In genomic region chr1:193325771-193326170, GRCh38 we compare ENCODE assay signal across 26 cellular contexts.
DNase-seq lines count a peak whose midpoint lies in the region; ATAC-seq and TF ChIP-seq lines count a peak whose summit lies in the region.
"Had no signal": no experiment of that assay in that cellular context is flagged by ENCODE, and none has a peak within 500 bp of the region (broad histone marks: within the 10 kb centered on the region; RNA-seq: fewer than 3 reads in every experiment).

No MANE protein-coding gene starts in this region.

- peaks cover 50% of the 10 kb centered on the region for H3K4me1 Mint-ChIP-seq in HFFc6 (ENCODE audit: low read depth)
- no peaks in the 10 kb centered on the region for H3K4me1 Mint-ChIP-seq in activated T-helper 1 cell treated with anti-CD3 and anti-CD28 coated beads, Interleukin-12 subunit alpha, Interleukin-12 subunit beta, Interleukin-2, Interleukin-4 antibody, amounts not matched to agents 30 ng/mL and 10 ng/mL and 1 ng/mL, durations not matched to agents 14 hours and 24 hours and 36 hours (ENCODE audit: low read depth)
- H3K4me1 Mint-ChIP-seq in CD8-positive, alpha-beta memory T cell: no peaks in the 10 kb centered on the region
- H3K4me1 Mint-ChIP-seq: activated naive CD4-positive, alpha-beta T cell treated with anti-CD3 and anti-CD28 coated beads, Interleukin-2, amount 50 U/mL, for 24 hours; nephron progenitor cell had no signal

- no peak overlapping the region for H3K9ac ChIP-seq in SK-N-SH

- no peaks in the 10 kb centered on the region for H3K79me2 ChIP-seq in SK-N-SH (ENCODE audit: insufficient read depth)

- TF ChIP-seq CTCF in AG10803 (conservative IDR thresholded peaks at IDR 0.05; ENCODE audit: low read length): no peak
- TF ChIP-seq CTCF in HFFc6 (IDR thresholded peaks at IDR 0.05): no peak
- TF ChIP-seq CTCF in SK-N-SH (IDR thresholded peaks at IDR 0.05): no peak

- no peaks in the 10 kb centered on the region for H4K20me1 ChIP-seq in SK-N-SH (ENCODE audit: insufficient read depth)

- no peak for TF ChIP-seq RAD21 in SK-N-SH (IDR thresholded peaks at IDR 0.05; ENCODE audit: low read length)

- peak overlapping the region; percentile 15 to 70; a peak in 2 of 4 replicates for H3K27ac ChIP-seq in SK-N-SH (ENCODE audit: low read depth in 2 of 2, low read length in 1 of 2)
- H3K27ac ChIP-seq in CD8-positive, alpha-beta memory T cell (ENCODE audit: low read depth, low read length): no peak overlapping the region
- H3K27ac ChIP-seq: Peyer's patch, thyroid gland, WERI-Rb-1 had no signal

- no peak for ATAC-seq in HG03097 (IDR thresholded peaks at IDR 0.05; ENCODE audit: low FRiP score, unreplicated experiment)

- TF ChIP-seq EP300 in SK-N-SH (IDR thresholded peaks at IDR 0.05; ENCODE audit: borderline replicate concordance in 1 of 2, low read depth in 1 of 2, low read length in 1 of 2): no peak

- WGBS in SK-N-SH (ENCODE audit: low lambda C conversion rate): 83% methylated on average over 4 of the region's 4 CpGs

- peak overlapping the region; percentile 13; the same call in 1 of the 2 replicates for H2AFZ ChIP-seq in SK-N-SH (ENCODE audit: low read depth)

- H3F3A ChIP-seq in SK-N-SH (replicated peaks; ENCODE audit: insufficient read depth): peaks cover 10% of the 10 kb centered on the region

- H3K9me3 Mint-ChIP-seq in HFFc6: peaks cover 33% of the 10 kb centered on the region
- peaks cover 37% of the 10 kb centered on the region for H3K9me3 Mint-ChIP-seq in activated T-helper 1 cell treated with anti-CD3 and anti-CD28 coated beads, Interleukin-12 subunit alpha, Interleukin-12 subunit beta, Interleukin-2, Interleukin-4 antibody, amounts not matched to agents 30 ng/mL and 10 ng/mL and 1 ng/mL, durations not matched to agents 14 hours and 24 hours and 36 hours
- H3K9me3 Mint-ChIP-seq in CD8-positive, alpha-beta memory T cell: peaks cover 18 to 45% (median 25%) of the 10 kb centered on the region in 5 donors

- no peaks in the 10 kb centered on the region for H3K9me3 ChIP-seq in SK-N-SH
- no peaks in the 10 kb centered on the region for H3K9me3 ChIP-seq in CD8-positive, alpha-beta memory T cell (ENCODE audit: low read length)
- H3K9me3 ChIP-seq: thyroid gland had no signal

- DNase-seq in AG10803 (ENCODE audit: low read depth): peak; percentile 33
- no peak for DNase-seq in HFFc6
- no peak for DNase-seq in SK-N-SH
- peak; percentile 35 for DNase-seq in iris pigment epithelial cell (ENCODE audit: low read depth)
- no peak for DNase-seq in activated T-helper 1 cell treated with anti-CD3 and anti-CD28 coated beads, Interleukin-12 subunit alpha, Interleukin-12 subunit beta, Interleukin-2, Interleukin-4 antibody, amounts not matched to agents 30 ng/mL and 10 ng/mL and 1 ng/mL, durations not matched to agents 14 hours and 24 hours and 36 hours (ENCODE audit: low spot score)
- DNase-seq in activated effector memory CD4-positive, alpha-beta T cell treated with Interleukin-2 at 50 U/mL for 16 hours: no peak
- DNase-seq in CD8-positive, alpha-beta memory T cell: no peak
- DNase-seq: activated CD4-positive, alpha-beta T cell treated with anti-CD3 and anti-CD28 coated beads for 48 hours; GDM1; head of caudate nucleus; KG1; MM.1S; NCI-H1105 treated with DMSO at 0.1 percent for 48 hours; NCI-H2029; NCI-H2227 treated with DMSO at 0.1 percent for 48 hours; NCI-H526 treated with DMSO at 0.1 percent for 48 hours; nephron progenitor cell; Peyer's patch; SIG-M5; stimulated activated CD4-positive, alpha-beta T cell treated with anti-CD3 and anti-CD28 coated beads, Interleukin-4, amount 100 ng/mL, for 24 hours; thyroid gland; WERI-Rb-1 had no signal

- CTCF ChIA-PET in SK-N-SH (lab: Yijun Ruan, JAX): interaction anchor here (1.1 kb wide), 1 partner anchor 138 kb away, joined by 3 read pairs; no protein-coding TSS in a partner anchor
- CTCF ChIA-PET in CD8-positive, alpha-beta memory T cell (lab: Charles Lee): no interaction called here

- peaks cover 3% of the 10 kb centered on the region; the same call in 1 of the 2 replicates for H3K27me3 Mint-ChIP-seq in HFFc6 (ENCODE audit: insufficient read depth)
- peaks cover 3% of the 10 kb centered on the region for H3K27me3 Mint-ChIP-seq in activated T-helper 1 cell treated with anti-CD3 and anti-CD28 coated beads, Interleukin-12 subunit alpha, Interleukin-12 subunit beta, Interleukin-2, Interleukin-4 antibody, amounts not matched to agents 30 ng/mL and 10 ng/mL and 1 ng/mL, durations not matched to agents 14 hours and 24 hours and 36 hours (ENCODE audit: insufficient read depth)
- no peaks in the 10 kb centered on the region for H3K27me3 Mint-ChIP-seq in CD8-positive, alpha-beta memory T cell
- H3K27me3 Mint-ChIP-seq: activated naive CD4-positive, alpha-beta T cell treated with anti-CD3 and anti-CD28 coated beads, Interleukin-2, amount 50 U/mL, for 24 hours had no signal

- H3K4me2 ChIP-seq in SK-N-SH: no peak overlapping the region

- intact Hi-C loops in activated T-helper 1 cell treated with anti-CD3 and anti-CD28 coated beads, Interleukin-12 subunit alpha, Interleukin-12 subunit beta, Interleukin-2, Interleukin-4 antibody, amounts not matched to agents 30 ng/mL and 10 ng/mL and 1 ng/mL, durations not matched to agents 14 hours and 24 hours and 36 hours (cut with micrococcal nuclease): no loop called here

- H3K4me3 ChIP-seq in AG10803 (ENCODE audit: low read length): no peak overlapping the region
- no peak overlapping the region for H3K4me3 ChIP-seq in SK-N-SH (ENCODE audit: low read depth in 2 of 2, low read length in 1 of 2)
- H3K4me3 ChIP-seq in CD8-positive, alpha-beta memory T cell (ENCODE audit: low read length): no peak overlapping the region
- H3K4me3 ChIP-seq: lung, Peyer's patch, thyroid gland had no signal

- 0 out of 2 replicates have a peak overlapping the region, but pooled peaks have one; percentile 36 for H3K27ac Mint-ChIP-seq in HFFc6
- no peak overlapping the region for H3K27ac Mint-ChIP-seq in activated T-helper 1 cell treated with anti-CD3 and anti-CD28 coated beads, Interleukin-12 subunit alpha, Interleukin-12 subunit beta, Interleukin-2, Interleukin-4 antibody, amounts not matched to agents 30 ng/mL and 10 ng/mL and 1 ng/mL, durations not matched to agents 14 hours and 24 hours and 36 hours
- H3K27ac Mint-ChIP-seq in CD8-positive, alpha-beta memory T cell: peak overlapping the region in 1 of 8 donors; percentile 14
- H3K27ac Mint-ChIP-seq: activated naive CD4-positive, alpha-beta T cell treated with anti-CD3 and anti-CD28 coated beads, Interleukin-2, amount 50 U/mL, for 24 hours; activated T-helper 2 cell treated with anti-CD3 and anti-CD28 coated beads, Interferon-gamma antibody, Interleukin-2, Interleukin-4, amounts not matched to agents 10 μg/mL and 5 μg/mL and 100 μg/mL, durations not matched to agents 14 hours and 24 hours and 36 hours; nephron progenitor cell had no signal

- POLR2A ChIA-PET in SK-N-SH (lab: Yijun Ruan, JAX): no interaction called here
- POLR2A ChIA-PET in CD8-positive, alpha-beta memory T cell (lab: Charles Lee): no interaction called here

- H3K4me3 Mint-ChIP-seq in HFFc6: no peak overlapping the region
- H3K4me3 Mint-ChIP-seq in activated T-helper 1 cell treated with anti-CD3 and anti-CD28 coated beads, Interleukin-12 subunit alpha, Interleukin-12 subunit beta, Interleukin-2, Interleukin-4 antibody, amounts not matched to agents 30 ng/mL and 10 ng/mL and 1 ng/mL, durations not matched to agents 14 hours and 24 hours and 36 hours: no peak overlapping the region
- H3K4me3 Mint-ChIP-seq in CD8-positive, alpha-beta memory T cell: no peak overlapping the region
- H3K4me3 Mint-ChIP-seq: activated naive CD4-positive, alpha-beta T cell treated with anti-CD3 and anti-CD28 coated beads, Interleukin-2, amount 50 U/mL, for 24 hours; nephron progenitor cell had no signal

- no peaks in the 10 kb centered on the region for H3K9me2 ChIP-seq in SK-N-SH

- H3K27me3 ChIP-seq in SK-N-SH (ENCODE audit: insufficient read depth): no peaks in the 10 kb centered on the region
- no peaks in the 10 kb centered on the region for H3K27me3 ChIP-seq in CD8-positive, alpha-beta memory T cell (ENCODE audit: insufficient read depth, low read length, poor library complexity, severe bottlenecking)
- H3K27me3 ChIP-seq: Peyer's patch, thyroid gland had no signal

- H3K36me3 Mint-ChIP-seq in HFFc6 (ENCODE audit: low read depth): peaks cover 52% of the 10 kb centered on the region
- peaks cover 2% of the 10 kb centered on the region for H3K36me3 Mint-ChIP-seq in activated T-helper 1 cell treated with anti-CD3 and anti-CD28 coated beads, Interleukin-12 subunit alpha, Interleukin-12 subunit beta, Interleukin-2, Interleukin-4 antibody, amounts not matched to agents 30 ng/mL and 10 ng/mL and 1 ng/mL, durations not matched to agents 14 hours and 24 hours and 36 hours (ENCODE audit: low read depth)
- peaks cover 4 to 60% (median 8%) of the 10 kb centered on the region in 3 donors for H3K36me3 Mint-ChIP-seq in CD8-positive, alpha-beta memory T cell

- peaks cover 0 to 5% of the 10 kb centered on the region in 2 experiments; a peak in 2 of 4 replicates for H3K4me1 ChIP-seq in SK-N-SH (ENCODE audit: control insufficient read depth in 1 of 2, insufficient read depth in 2 of 2, low read depth in 1 of 2, low read length in 1 of 2)
- H3K4me1 ChIP-seq in CD8-positive, alpha-beta memory T cell (ENCODE audit: insufficient read depth, low read length): no peaks in the 10 kb centered on the region
- H3K4me1 ChIP-seq: Peyer's patch, thyroid gland had no signal

- H3K36me3 ChIP-seq in SK-N-SH (replicated peaks in 1 of 2; ENCODE audit: control insufficient read depth in 1 of 2, insufficient read depth in 2 of 2, low read length in 1 of 2): peaks cover 0 to 3% of the 10 kb centered on the region in 2 experiments
- no peaks in the 10 kb centered on the region for H3K36me3 ChIP-seq in CD8-positive, alpha-beta memory T cell (ENCODE audit: insufficient read depth, low read length)
- H3K36me3 ChIP-seq: Peyer's patch, thyroid gland, WERI-Rb-1 had no signal

TF ChIP-seq in SK-N-SH, 30 proteins besides CTCF, POLR2A, EP300 and RAD21 (continues in another document):
- TF ChIP-seq TAF1 (IDR thresholded peaks at IDR 0.05; ENCODE audit: borderline replicate concordance, low read depth, low read length) (no peak), SIN3A (IDR thresholded peaks at IDR 0.05; ENCODE audit: borderline replicate concordance, low read depth, low read length) (no peak)

Comparison
In these comparisons a context has a peak if more than half of its experiments do, and no peak if none do; other contexts are left out.
1. DNase-seq: peak in AG10803 (single experiment) and iris pigment epithelial cell (single experiment); none in HFFc6 (single experiment), SK-N-SH (single experiment), activated T-helper 1 cell treated with anti-CD3 and anti-CD28 coated beads, Interleukin-12 subunit alpha, Interleukin-12 subunit beta, Interleukin-2, Interleukin-4 antibody, amounts not matched to agents 30 ng/mL and 10 ng/mL and 1 ng/mL, durations not matched to agents 14 hours and 24 hours and 36 hours (single experiment), activated effector memory CD4-positive, alpha-beta T cell treated with Interleukin-2 at 50 U/mL for 16 hours (single experiment) and CD8-positive, alpha-beta memory T cell (0 of 5).